In genomic region chr1:243482237-243483022, GRCh38 we compare ENCODE assay signal across 8 cellular contexts.
DNase-seq lines count a peak whose midpoint lies in the region; ATAC-seq and TF ChIP-seq lines count a peak whose summit lies in the region.

No MANE protein-coding gene starts in this region.

- ATAC-seq in HG03139 (IDR thresholded peaks at IDR 0.05; ENCODE audit: unreplicated experiment), result no peak

- POLR2A ChIA-PET in BJ (lab: Charles Lee), result no interaction called here

- H3K36me3 Mint-ChIP-seq in IgD-negative memory B cell (peaks cover 5% of the 10 kb centered on the region), immature natural killer cell (no peaks in the 10 kb centered on the region)

- DNase-seq in BJ (ENCODE audit: low read depth) (no peak), astrocyte of the cerebellum (ENCODE audit: low read depth) (no peak), immature natural killer cell (peak in 1 of 3 donors; percentile 18), substantia nigra (lab: John Stamatoyannopoulos, UW) (peak in 1 of 49 donors; percentile 39), putamen (ENCODE audit: low spot score) (no peak)
- DNase-seq in activated CD8-positive, alpha-beta memory T cell treated with anti-CD3 and anti-CD28 coated beads, Interleukin-2, amount 50 U/mL, for 48 hours, result no peak

- peaks cover 0 to 4% (median 0%) of the 10 kb centered on the region in 3 donors for H3K9me3 Mint-ChIP-seq in IgD-negative memory B cell
- H3K9me3 Mint-ChIP-seq in immature natural killer cell, result no peaks in the 10 kb centered on the region

- peak overlapping the region; percentile 23 for H3K27ac ChIP-seq in substantia nigra (ENCODE audit: low read depth, low read length, poor library complexity, severe bottlenecking)

- H3K27ac Mint-ChIP-seq in IgD-negative memory B cell (no peak overlapping the region), immature natural killer cell (peak overlapping the region in 3 of 6 donors; percentile 46 to 62 (median 50))

- H3K27me3 Mint-ChIP-seq in IgD-negative memory B cell, result no peaks in the 10 kb centered on the region
- peaks cover 6 to 12% (median 11%) of the 10 kb centered on the region in 3 donors for H3K27me3 Mint-ChIP-seq in immature natural killer cell (ENCODE audit: low read depth in 3 of 3)

- TF ChIP-seq CTCF in BJ (IDR thresholded peaks at IDR 0.05; ENCODE audit: insufficient read depth, low read depth, low read length) (no peak), astrocyte of the cerebellum (IDR thresholded peaks at IDR 0.05; ENCODE audit: low read depth, low read length, missing control alignments) (no peak)

- no peaks in the 10 kb centered on the region; the same call in 1 of the 2 replicates for H3K36me3 ChIP-seq in BJ (ENCODE audit: control insufficient read depth, insufficient read depth, low read length)

- H3K4me3 ChIP-seq in BJ (ENCODE audit: low read depth, low read length), result peak overlapping the region; percentile 21; the same call in 1 of the 2 replicates
- H3K4me3 ChIP-seq in astrocyte of the cerebellum (ENCODE audit: low read depth, low read length), result peak overlapping the region; percentile 32

- in situ Hi-C loops in astrocyte of the cerebellum (cut with HindIII; ENCODE audit: low sequenced_read_pairs), result no loop called here

- no peaks in the 10 kb centered on the region for H3K27me3 ChIP-seq in BJ (ENCODE audit: control insufficient read depth, insufficient read depth, low read length)

- H3K4me3 Mint-ChIP-seq in IgD-negative memory B cell, result peak overlapping the region; percentile 39 to 89 (median 66)
- peak overlapping the region; percentile 85 to 90 (median 86) for H3K4me3 Mint-ChIP-seq in immature natural killer cell

- CTCF ChIA-PET in BJ (lab: Yijun Ruan, JAX), result interaction anchor here (0.9 to 1.4 kb wide), 2 partner anchors 9 to 23 kb away, joined by 3 read pairs; no protein-coding TSS in a partner anchor

- peaks cover 3 to 16% (median 5%) of the 10 kb centered on the region in 3 donors for H3K4me1 Mint-ChIP-seq in IgD-negative memory B cell
- H3K4me1 Mint-ChIP-seq in immature natural killer cell, result peaks cover 20 to 22% of the 10 kb centered on the region in 2 donors
